Comparison of ENCODE assay signal across 17 cellular contexts in genomic region chr1:182246783-182247182, GRCh38.
"Had no signal": no experiment of that assay in that cellular context is flagged by ENCODE, and none has a peak within 500 bp of the region (broad histone marks: within the 10 kb centered on the region; RNA-seq: fewer than 3 reads in every experiment).

No MANE protein-coding gene starts in this region.

- H3K27me3 ChIP-seq: left lung, upper lobe of right lung had no signal

- H3K4me3 ChIP-seq: left lung, spleen, upper lobe of right lung had no signal

- ATAC-seq: left lung, natural killer cell, upper lobe of right lung had no signal

- H3K4me1 ChIP-seq: left lung, spleen, upper lobe of right lung had no signal

- DNase-seq: activated CD4-positive, CD25-positive, alpha-beta regulatory T cell treated with anti-CD3 and anti-CD28 coated beads, Interleukin-2, amount 50 U/mL, for 72 hours; activated naive CD4-positive, alpha-beta T cell; activated naive CD8-positive, alpha-beta T cell treated with anti-CD3 and anti-CD28 coated beads for 36 hours; activated T-cell treated with anti-CD3 and anti-CD28 coated beads, Interleukin-2, amount 50 U/mL, for 24 hours; cerebellar nuclear complex; cortex of kidney; endodermal cell; immature natural killer cell; left lung; midbrain; natural killer cell; spleen; stimulated activated CD4-positive, alpha-beta T cell treated with anti-CD3 and anti-CD28 coated beads, Interleukin-4, amount 100 ng/mL, for 1 hour; stimulated activated naive CD4-positive, alpha-beta T cell treated with Interleukin-2 at 50 U/mL for 16 hours; upper lobe of right lung; WERI-Rb-1 had no signal

- H3K36me3 ChIP-seq: left lung, spleen, upper lobe of right lung, WERI-Rb-1 had no signal

- H3K27ac ChIP-seq: epithelial cell of prostate, left lung, spleen, upper lobe of right lung, WERI-Rb-1 had no signal

- H3K9me3 ChIP-seq: left lung, spleen, upper lobe of right lung had no signal
